In genomic region chr1:63326473-63327380, GRCh38 we compare ENCODE assay signal across 11 cellular contexts. TPM values are rescaled to one million over a fixed set of nuclear protein-coding genes. Genes with fewer than 3 reads are reported as not detected.
DNase-seq lines count a peak whose midpoint lies in the region; ATAC-seq, FAIRE-seq and TF ChIP-seq lines count a peak whose summit lies in the region.
"Had no signal": no experiment of that assay in that cellular context is flagged by ENCODE, and none has a peak within 500 bp of the region (broad histone marks: within the 10 kb centered on the region; RNA-seq: fewer than 3 reads in every experiment).

No MANE protein-coding gene starts in this region.

- DNase-seq in NCI-H524 (lab: John Stamatoyannopoulos, UW) (peak; percentile 43 to 49), NCI-H524 treated with DMSO at 0.1 percent for 48 hours (lab: John Stamatoyannopoulos, UW) (no peak), naive B cell (no peak), aorta (no peak), AG08395 (ENCODE audit: low spot score) (no peak), kidney (no peak)
- no peak for DNase-seq in activated T-helper 2 cell treated with anti-CD3 and anti-CD28 coated beads, Interferon-gamma antibody, Interleukin-2, Interleukin-4, amounts not matched to agents 10 μg/mL and 5 μg/mL and 100 μg/mL, durations not matched to agents 14 hours and 24 hours and 36 hours (ENCODE audit: low spot score)
- DNase-seq: NCI-H1436 had no signal

- H3K9ac ChIP-seq in HUES64 (ENCODE audit: low read depth, low read length) (no peak overlapping the region), kidney (ENCODE audit: low read length in 2 of 2) (no peak overlapping the region)

- H3K9me3 ChIP-seq in HUES64 (ENCODE audit: insufficient read depth, low read depth, low read length), result no peaks in the 10 kb centered on the region
- H3K9me3 ChIP-seq in aorta (ENCODE audit: control insufficient read depth, low read length), result peaks cover 3% of the 10 kb centered on the region
- H3K9me3 ChIP-seq in kidney (ENCODE audit: control insufficient read depth in 1 of 2, low read length in 2 of 2), result peaks cover 0 to 3% of the 10 kb centered on the region in 2 donors

- peaks cover 100% of the 10 kb centered on the region for H3K27me3 ChIP-seq in HUES64 (ENCODE audit: insufficient read depth, low read length)
- peaks cover 0 to 5% of the 10 kb centered on the region in 2 donors for H3K27me3 ChIP-seq in aorta (ENCODE audit: control insufficient read depth in 1 of 2, insufficient read depth in 2 of 2, low read length in 1 of 2)

- peaks cover 21% of the 10 kb centered on the region for H3K4me1 Mint-ChIP-seq in activated T-helper 2 cell treated with anti-CD3 and anti-CD28 coated beads, Interferon-gamma antibody, Interleukin-2, Interleukin-4, amounts not matched to agents 10 μg/mL and 5 μg/mL and 100 μg/mL, durations not matched to agents 14 hours and 24 hours and 36 hours (ENCODE audit: low read depth)
- H3K4me1 Mint-ChIP-seq in naive B cell, result peaks cover 16 to 35% (median 26%) of the 10 kb centered on the region in 3 donors

- peaks cover 64% of the 10 kb centered on the region for H3K27me3 Mint-ChIP-seq in activated T-helper 2 cell treated with anti-CD3 and anti-CD28 coated beads, Interferon-gamma antibody, Interleukin-2, Interleukin-4, amounts not matched to agents 10 μg/mL and 5 μg/mL and 100 μg/mL, durations not matched to agents 14 hours and 24 hours and 36 hours (ENCODE audit: low read depth)
- peaks cover 60 to 65% (median 62%) of the 10 kb centered on the region in 3 donors for H3K27me3 Mint-ChIP-seq in naive B cell

- H3K27ac ChIP-seq in HUES64 (ENCODE audit: low read depth, low read length), result no peak overlapping the region
- H3K27ac ChIP-seq in aorta (ENCODE audit: low read depth in 1 of 2, low read length in 2 of 2), result no peak overlapping the region
- no peak overlapping the region for H3K27ac ChIP-seq in kidney (ENCODE audit: low read depth in 2 of 2, low read length in 2 of 2)
- H3K27ac ChIP-seq: coronary artery, neutrophil had no signal

- peak overlapping the region; percentile 15 for H3K27ac Mint-ChIP-seq in activated T-helper 2 cell treated with anti-CD3 and anti-CD28 coated beads, Interferon-gamma antibody, Interleukin-2, Interleukin-4, amounts not matched to agents 10 μg/mL and 5 μg/mL and 100 μg/mL, durations not matched to agents 14 hours and 24 hours and 36 hours
- H3K27ac Mint-ChIP-seq in naive B cell, result peak overlapping the region in 5 of 6 donors; percentile 78 to 96 (median 87)

- intact Hi-C loops in activated T-helper 2 cell treated with anti-CD3 and anti-CD28 coated beads, Interferon-gamma antibody, Interleukin-2, Interleukin-4, amounts not matched to agents 10 μg/mL and 5 μg/mL and 100 μg/mL, durations not matched to agents 14 hours and 24 hours and 36 hours (cut with micrococcal nuclease), result loop anchor here (1.0 to 5.0 kb wide), 3 partner anchors 9 to 211 kb away; no protein-coding TSS in a partner anchor
- intact Hi-C loops in aorta (cut with DNase I) (no loop called here), kidney (cut with DNase I) (no loop called here)

- H3K36me3 ChIP-seq in HUES64 (ENCODE audit: insufficient read depth, low read length) (no peaks in the 10 kb centered on the region), aorta (ENCODE audit: control insufficient read depth in 1 of 2, insufficient read depth in 2 of 2, low read length in 1 of 2) (no peaks in the 10 kb centered on the region), kidney (ENCODE audit: control insufficient read depth in 1 of 2, insufficient read depth in 2 of 2, low read length in 2 of 2) (no peaks in the 10 kb centered on the region)
- H3K36me3 ChIP-seq: neutrophil had no signal

- ATAC-seq in naive B cell (ENCODE audit: low read depth in 2 of 2), result no peak
- no peak for ATAC-seq in aorta (ENCODE audit: low FRiP score)

- H3K4me1 ChIP-seq in HUES64 (ENCODE audit: insufficient read depth, low read length), result peaks cover 58% of the 10 kb centered on the region
- no peaks in the 10 kb centered on the region for H3K4me1 ChIP-seq in aorta (ENCODE audit: control insufficient read depth in 1 of 2, insufficient read depth in 2 of 2, low read length in 2 of 2)
- peaks cover 0 to 4% of the 10 kb centered on the region in 2 donors for H3K4me1 ChIP-seq in kidney (ENCODE audit: control insufficient read depth in 1 of 2, insufficient read depth in 1 of 2, low read depth in 1 of 2, low read length in 2 of 2)

- H3K4me3 ChIP-seq in HUES64 (ENCODE audit: low read length) (peak overlapping the region; percentile 74), aorta (ENCODE audit: low read length in 2 of 2) (no peak overlapping the region), kidney (ENCODE audit: low read length in 2 of 2) (no peak overlapping the region)
- H3K4me3 ChIP-seq: coronary artery had no signal

- peaks cover 4% of the 10 kb centered on the region for H3K36me3 Mint-ChIP-seq in activated T-helper 2 cell treated with anti-CD3 and anti-CD28 coated beads, Interferon-gamma antibody, Interleukin-2, Interleukin-4, amounts not matched to agents 10 μg/mL and 5 μg/mL and 100 μg/mL, durations not matched to agents 14 hours and 24 hours and 36 hours (ENCODE audit: low read depth)
- peaks cover 8 to 25% of the 10 kb centered on the region in 2 donors for H3K36me3 Mint-ChIP-seq in naive B cell

- H3K4me3 Mint-ChIP-seq in activated T-helper 2 cell treated with anti-CD3 and anti-CD28 coated beads, Interferon-gamma antibody, Interleukin-2, Interleukin-4, amounts not matched to agents 10 μg/mL and 5 μg/mL and 100 μg/mL, durations not matched to agents 14 hours and 24 hours and 36 hours (ENCODE audit: low read depth), result peak overlapping the region; percentile 21
- H3K4me3 Mint-ChIP-seq in naive B cell, result peak overlapping the region in 6 of 8 donors; percentile 39 to 82 (median 48)

- FAIRE-seq in kidney (lab: Jason Lieb, UNC), result no peak

- WGBS in HUES64, result under 1% methylated on average over 37 of the region's 37 CpGs
- WGBS in aorta, 2 donors, result 14 to 19% methylated on average over 37 of the region's 37 CpGs

- H3K9me3 Mint-ChIP-seq in activated T-helper 2 cell treated with anti-CD3 and anti-CD28 coated beads, Interferon-gamma antibody, Interleukin-2, Interleukin-4, amounts not matched to agents 10 μg/mL and 5 μg/mL and 100 μg/mL, durations not matched to agents 14 hours and 24 hours and 36 hours, result peaks cover 2% of the 10 kb centered on the region
- peaks cover 5 to 50% (median 25%) of the 10 kb centered on the region in 7 donors for H3K9me3 Mint-ChIP-seq in naive B cell

- TF ChIP-seq CTCF in kidney (IDR thresholded peaks at IDR 0.05; ENCODE audit: borderline replicate concordance, extremely low read depth, insufficient read depth), result no peak

RNA-seq across cellular contexts. Expression of gene FOXD3, which starts 4.4 kb away (rescaled TPM):
- 10.0 TPM for polyA plus RNA-seq in HUES64 (2013, experiment 1 of 2)
- 8.2 TPM for polyA plus RNA-seq in HUES64 (2013, experiment 2 of 2)
- not detected in 2 replicates for total RNA-seq in activated T-helper 2 cell treated with anti-CD3 and anti-CD28 coated beads, Interferon-gamma antibody, Interleukin-2, Interleukin-4, amounts not matched to agents 10 μg/mL and 5 μg/mL and 100 μg/mL, durations not matched to agents 14 hours and 24 hours and 36 hours
- polyA plus RNA-seq in naive B cell (ENCODE audit: low read depth in 6 of 6) (not detected), aorta (not detected), kidney (ENCODE audit: insufficient read depth, low read depth, low replicate concordance) (0.17 TPM)
- total RNA-seq in aorta (1 to 10 TPM in 1 of 2 donors, under 1 TPM in 1; 0.52 to 1.7 TPM), kidney (0.31 TPM)

RNA-seq across cellular contexts. Expression of gene ALG6, which starts 40.7 kb away (rescaled TPM):
- 17.6 TPM for polyA plus RNA-seq in HUES64 (2013, experiment 1 of 2)
- 17.9 TPM for polyA plus RNA-seq in HUES64 (2013, experiment 2 of 2)
- 25.3 and 25.5 TPM in 2 replicates for total RNA-seq in activated T-helper 2 cell treated with anti-CD3 and anti-CD28 coated beads, Interferon-gamma antibody, Interleukin-2, Interleukin-4, amounts not matched to agents 10 μg/mL and 5 μg/mL and 100 μg/mL, durations not matched to agents 14 hours and 24 hours and 36 hours
- polyA plus RNA-seq in naive B cell (ENCODE audit: low read depth in 6 of 6) (10 to 100 TPM; 13.4 to 35.8 (median 22.6) TPM), aorta (1 to 10 TPM; 2.4 to 8.9 TPM), kidney (ENCODE audit: insufficient read depth, low read depth, low replicate concordance) (10.2 TPM)
- total RNA-seq in aorta (10 to 100 TPM in 1 of 2 donors, 1 to 10 TPM in 1; 7.9 to 11.0 TPM), kidney (11.2 TPM)

Comparison
In these comparisons a context has a peak if more than half of its experiments do, and no peak if none do; other contexts are left out.
1. DNase-seq: peak in NCI-H524 (2 of 2); none in NCI-H524 treated with DMSO at 0.1 percent for 48 hours (single experiment), activated T-helper 2 cell treated with anti-CD3 and anti-CD28 coated beads, Interferon-gamma antibody, Interleukin-2, Interleukin-4, amounts not matched to agents 10 μg/mL and 5 μg/mL and 100 μg/mL, durations not matched to agents 14 hours and 24 hours and 36 hours (single experiment), naive B cell (single experiment), aorta (0 of 2), AG08395 (single experiment) and kidney (single experiment).